In the genomic region with DNA sequence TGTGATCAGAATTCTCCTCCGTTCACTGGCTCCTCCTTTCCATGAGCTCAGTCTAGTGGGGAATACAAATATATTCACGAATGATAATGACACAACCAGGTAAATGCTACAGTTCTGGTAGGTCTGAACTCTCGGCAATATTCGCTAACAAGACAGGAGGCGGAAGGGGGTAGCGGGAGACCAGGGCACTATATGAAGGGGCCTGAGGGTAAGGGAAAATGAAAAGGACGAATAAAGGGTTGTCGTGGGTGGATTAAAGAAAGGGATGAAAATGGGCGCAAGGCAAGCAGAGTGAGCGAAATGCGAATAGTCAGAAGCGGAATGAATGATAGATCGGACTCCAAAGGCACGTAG, we compare ENCODE assay signal across 1 cellular context.
TF ChIP-seq lines count a peak whose summit lies in the region.

No MANE protein-coding gene starts in this region.

TF ChIP-seq in HepG2, 621 proteins besides CTCF, POLR2A, EP300 and RAD21:
- TF ChIP-seq ZNF792 (CRISPR knock-in tag; IDR thresholded peaks at IDR 0.05) (0 out of 2 replicates have a peak, but pooled peaks have one; percentile 0), ZNF674 (CRISPR knock-in tag; IDR thresholded peaks at IDR 0.05; ENCODE audit: low read depth) (no peak)
TF ChIP-seq in HepG2: peak in this region for 1.
